Comparison of ENCODE assay signal across 1 cellular context in genomic region chr15:78148392-78149067, GRCh38.
TF ChIP-seq lines count a peak whose summit lies in the region.

No MANE protein-coding gene starts in this region.

TF ChIP-seq in HEK293, 187 proteins besides CTCF, POLR2A, EP300 and RAD21 (continued from another document):
- TF ChIP-seq ZBTB11 (tag by site-specific recombination; conservative IDR thresholded peaks at IDR 0.05; ENCODE audit: low read depth) (peak; percentile 64; the same call in 1 of the 2 replicates), ZNF558 (tag by site-specific recombination; IDR thresholded peaks at IDR 0.05) (peak; percentile 66), ZNF629 (tag by site-specific recombination; IDR thresholded peaks at IDR 0.05) (peak; percentile 43; the same call in 1 of the 2 replicates), ZNF600 (tag by site-specific recombination; IDR thresholded peaks at IDR 0.05) (peak; percentile 39), ZNF830 (tag by site-specific recombination; IDR thresholded peaks at IDR 0.05; ENCODE audit: low read depth) (no peak), PRDM10 (tag by site-specific recombination; IDR thresholded peaks at IDR 0.05) (0 out of 2 replicates have a peak, but pooled peaks have one; percentile 20), ZNF664 (tag by site-specific recombination; IDR thresholded peaks at IDR 0.05) (peak; percentile 64; the same call in 1 of the 2 replicates), ZNF26 (tag by site-specific recombination; IDR thresholded peaks at IDR 0.05) (no peak), ZNF692 (tag by site-specific recombination; IDR thresholded peaks at IDR 0.05) (no peak), ZXDB (tag by site-specific recombination; IDR thresholded peaks at IDR 0.05) (peak; percentile 73; the same call in 1 of the 2 replicates), ZNF501 (tag by site-specific recombination; IDR thresholded peaks at IDR 0.05) (no peak; the same call in 1 of the 2 replicates), SCRT1 (tag by site-specific recombination; IDR thresholded peaks at IDR 0.05; ENCODE audit: borderline replicate concordance) (0 out of 2 replicates have a peak, but pooled peaks have one; percentile 8), ZEB2 (tag by site-specific recombination; IDR thresholded peaks at IDR 0.05) (peak; percentile 66; the same call in 1 of the 2 replicates), ZNF324 (tag by site-specific recombination; IDR thresholded peaks at IDR 0.05) (no peak), ZNF350 (tag by site-specific recombination; IDR thresholded peaks at IDR 0.05) (no peak), ZNF335 (tag by site-specific recombination; conservative IDR thresholded peaks at IDR 0.05) (peak; percentile 89), ZNF513 (tag by site-specific recombination; IDR thresholded peaks at IDR 0.05) (no peak), ZNF311 (tag by site-specific recombination; IDR thresholded peaks at IDR 0.05; ENCODE audit: borderline replicate concordance) (no peak), ZNF146 (tag by site-specific recombination; IDR thresholded peaks at IDR 0.05) (no peak), ZNF518A (tag by site-specific recombination; conservative IDR thresholded peaks at IDR 0.05; ENCODE audit: low read depth) (no peak), ZNF148 (tag by site-specific recombination; IDR thresholded peaks at IDR 0.05; ENCODE audit: borderline replicate concordance) (no peak), ZNF639 (tag by site-specific recombination; IDR thresholded peaks at IDR 0.05) (peak; percentile 45; the same call in 1 of the 2 replicates), ZNF362 (tag by site-specific recombination; IDR thresholded peaks at IDR 0.05) (peak; percentile 99), SP7 (tag by site-specific recombination; IDR thresholded peaks at IDR 0.05) (peak; percentile 51; the same call in 1 of the 2 replicates)
